In genomic region chr12:51797301-51797700, GRCh38 we compare ENCODE assay signal across 22 cellular contexts. TPM values are rescaled to one million over a fixed set of nuclear protein-coding genes. Genes with fewer than 3 reads are reported as not detected.
"Had no signal": no experiment of that assay in that cellular context is flagged by ENCODE, and none has a peak within 500 bp of the region (broad histone marks: within the 10 kb centered on the region; RNA-seq: fewer than 3 reads in every experiment).

No MANE protein-coding gene starts in this region.

- H3K36me3 ChIP-seq: Peyer's patch had no signal

- DNase-seq: Karpas-422, KG1, MM.1S, NCI-H1092 treated with DMSO at 0.1 percent for 48 hours, NCI-H1436, NCI-H187, NCI-H2029, NCI-H2081 treated with DMSO at 0.1 percent for 48 hours, NCI-H2171, NCI-H226, NCI-H446, NCI-H510A, NCI-H524 treated with DMSO at 0.1 percent for 48 hours, NCI-H69, NCI-H774, Peyer's patch, Right ventricle myocardium superior, SIG-M5 had no signal

- H3K4me1 ChIP-seq: Peyer's patch, SJSA1 had no signal

- H3K9me3 ChIP-seq: Peyer's patch, SJSA1 had no signal

- H3K4me3 ChIP-seq: Peyer's patch, SJSA1, SK-N-MC had no signal

- H3K27ac ChIP-seq: Peyer's patch, SJSA1, SK-N-MC had no signal

- H3K27me3 ChIP-seq: Peyer's patch, SJSA1 had no signal

RNA-seq across cellular contexts. Expression of gene FIGNL2, which starts 51.2 kb away (rescaled TPM):
- total RNA-seq: HT-29, RPMI7951, SJSA1 had no signal
